ENCODE assay signal across 16 cellular contexts in the genomic region with DNA sequence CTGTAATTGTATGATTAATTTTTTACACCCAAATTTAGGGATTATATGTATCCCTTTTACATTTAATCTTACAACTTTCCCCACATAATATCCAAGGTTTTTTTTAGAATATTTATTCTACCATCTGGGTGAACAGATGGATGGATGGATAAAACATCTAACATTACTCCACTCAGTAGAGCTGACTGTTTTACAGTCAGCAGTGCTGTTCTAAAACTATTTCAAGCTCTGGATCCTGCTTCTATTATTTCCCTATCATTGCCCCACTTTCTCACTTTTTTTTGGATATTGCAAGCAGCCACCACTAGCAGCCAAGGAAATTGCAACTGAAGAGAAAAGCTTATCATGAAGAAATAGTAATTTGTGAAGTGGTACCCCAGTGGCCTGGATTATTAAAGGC.
DNase-seq lines count a peak whose midpoint lies in the region; ATAC-seq and TF ChIP-seq lines count a peak whose summit lies in the region.
"Had no signal": no experiment of that assay in that cellular context is flagged by ENCODE, and none has a peak within 500 bp of the region (broad histone marks: within the 10 kb centered on the region; RNA-seq: fewer than 3 reads in every experiment).

No MANE protein-coding gene starts in this region.

- H3K36me3 ChIP-seq in smooth muscle cell (ENCODE audit: low read depth): no peaks in the 10 kb centered on the region

- ATAC-seq in omental fat pad (ENCODE audit: low FRiP score) (no peak), GM21360 (IDR thresholded peaks at IDR 0.05; ENCODE audit: unreplicated experiment) (no peak)
- ATAC-seq: HCT116 had no signal

- no peak overlapping the region for H3K27ac ChIP-seq in smooth muscle cell (ENCODE audit: low read depth)

- DNase-seq in Ammon's horn (ENCODE audit: low spot score): peak; percentile 41
- DNase-seq in NCI-H1694 treated with DMSO at 0.1 percent for 48 hours (lab: John Stamatoyannopoulos, UW): peak; percentile 63
- DNase-seq in inferior parietal cortex (ENCODE audit: extremely low spot score): peak; percentile 72
- no peak for DNase-seq in smooth muscle cell (lab: John Stamatoyannopoulos, UW; ENCODE audit: unreplicated experiment)
- no peak for DNase-seq in omental fat pad (ENCODE audit: low spot score)
- DNase-seq in retina: no peak
- DNase-seq: ACHN; C1 segment of cervical spinal cord; Calu3; CD4-positive, alpha-beta T cell; DMS153; DMS79 treated with DMSO at 0.1 percent for 48 hours; EL; IMR-90 had no signal

- TF ChIP-seq CTCF in smooth muscle cell (IDR thresholded peaks at IDR 0.05; ENCODE audit: borderline replicate concordance, insufficient read depth, poor library complexity, severe bottlenecking) (no peak), omental fat pad (IDR thresholded peaks at IDR 0.05) (no peak)

- H3K9ac ChIP-seq in smooth muscle cell (ENCODE audit: low read depth): no peak overlapping the region

- no peaks in the 10 kb centered on the region for H3K9me3 ChIP-seq in smooth muscle cell (replicated peaks; ENCODE audit: low read depth)

- H3K4me2 ChIP-seq in smooth muscle cell: peak overlapping the region; percentile 21

- H3K4me3 ChIP-seq in smooth muscle cell: no peak overlapping the region

- H2AFZ ChIP-seq in smooth muscle cell (ENCODE audit: low read depth): no peak overlapping the region

- H3F3A ChIP-seq in smooth muscle cell (ENCODE audit: low read depth): no peaks in the 10 kb centered on the region

- H3K79me2 ChIP-seq in smooth muscle cell (ENCODE audit: low read depth): no peaks in the 10 kb centered on the region

- no peaks in the 10 kb centered on the region for H4K20me1 ChIP-seq in smooth muscle cell (ENCODE audit: low read depth)

- no peaks in the 10 kb centered on the region for H3K27me3 ChIP-seq in smooth muscle cell (ENCODE audit: low read depth)

- no peaks in the 10 kb centered on the region for H3K4me1 ChIP-seq in smooth muscle cell (ENCODE audit: low read depth)

Comparison
In these comparisons a context has a peak if more than half of its experiments do, and no peak if none do; other contexts are left out.
1. DNase-seq: peak in Ammon's horn (single experiment), NCI-H1694 treated with DMSO at 0.1 percent for 48 hours (single experiment) and inferior parietal cortex (single experiment); none in smooth muscle cell (single experiment), omental fat pad (single experiment) and retina (single experiment).